In genomic region chr1:211260161-211261107, GRCh38 we compare ENCODE assay signal across 8 cellular contexts. TPM values are rescaled to one million over a fixed set of nuclear protein-coding genes. Genes with fewer than 3 reads are reported as not detected.
DNase-seq lines count a peak whose midpoint lies in the region; ATAC-seq and TF ChIP-seq lines count a peak whose summit lies in the region.

No MANE protein-coding gene starts in this region.

- H3K9me3 ChIP-seq in colonic mucosa, result no peaks in the 10 kb centered on the region

- TF ChIP-seq CTCF in AG09319 (IDR thresholded peaks at IDR 0.05; ENCODE audit: low read depth, low read length), result no peak
- no peak for TF ChIP-seq CTCF in colonic mucosa (IDR thresholded peaks at IDR 0.05)

- no peaks in the 10 kb centered on the region for H3K36me3 ChIP-seq in colonic mucosa

- peak overlapping the region; percentile 89 to 97 for H3K9ac ChIP-seq in colonic mucosa (ENCODE audit: low read depth in 2 of 2, low read length in 2 of 2)

- peaks cover 6% of the 10 kb centered on the region for H3K4me1 ChIP-seq in colonic mucosa

- peak overlapping the region; percentile 97 for H3K27ac ChIP-seq in colonic mucosa

- H3K27me3 ChIP-seq in colonic mucosa, result no peaks in the 10 kb centered on the region

- DNase-seq in AG09319 (ENCODE audit: extremely low read depth, low read depth) (peak; percentile 18), NCI-H460 (ENCODE audit: extremely low read depth, low read depth) (peak; percentile 71), colonic mucosa (peak; percentile 92), left kidney (ENCODE audit: low read depth, low spot score) (peak; percentile 91)
- DNase-seq in activated CD4-positive, alpha-beta T cell treated with anti-CD3 and anti-CD28 coated beads for 4 hours, result peak; percentile 50 to 53
- peak; percentile 72 for DNase-seq in stimulated activated CD4-positive, alpha-beta T cell treated with anti-CD3 and anti-CD28 coated beads, Interleukin-1b, Interleukin-23, amount 100 ng/mL, for 48 hours

- peak overlapping the region; percentile 87 for H3K4me3 ChIP-seq in colonic mucosa

- intact Hi-C loops in colonic mucosa (cut with DNase I), result no loop called here

- ATAC-seq in GM18907 (IDR thresholded peaks at IDR 0.05; ENCODE audit: unreplicated experiment) (peak; percentile 44), HG03159 (IDR thresholded peaks at IDR 0.05; ENCODE audit: unreplicated experiment) (peak; percentile 43)

RNA-seq across cellular contexts. Expression of gene RCOR3, which starts 1.3 kb away (rescaled TPM):
- 28.4 TPM in 2 replicates for total RNA-seq in NCI-H460 (2014; rRNA removed; shearing (Covaris generic))
- 63.4 and 86.3 TPM in 2 replicates for polyA plus RNA-seq in NCI-H460 (2014; cell fraction: nucleus; rRNA removed)
- 10 to 100 TPM; 34.7 to 37.8 TPM for total RNA-seq in colonic mucosa

Comparison
In these comparisons a context has a peak if more than half of its experiments do, and no peak if none do; other contexts are left out.
1. Peak in every context shown above with its lines: DNase-seq, ATAC-seq, H3K4me3 ChIP-seq and H3K27ac ChIP-seq.
2. DNase-seq: peak in every context shown above with its lines; median percentile 92 in colonic mucosa; 91 in left kidney; 72 in stimulated activated CD4-positive, alpha-beta T cell treated with anti-CD3 and anti-CD28 coated beads, Interleukin-1b, Interleukin-23, amount 100 ng/mL, for 48 hours; 71 in NCI-H460; 52 in activated CD4-positive, alpha-beta T cell treated with anti-CD3 and anti-CD28 coated beads for 4 hours; 18 in AG09319.